Comparison of ENCODE assay signal across 16 cellular contexts in genomic region chr1:210587547-210587946, GRCh38.
A peak's percentile ranks its signal among the peaks of the same experiment; 100 is the strongest.
DNase-seq lines count a peak whose midpoint lies in the region; ATAC-seq and TF ChIP-seq lines count a peak whose summit lies in the region.
"Had no signal": no experiment of that assay in that cellular context is flagged by ENCODE, and none has a peak within 500 bp of the region (broad histone marks: within the 10 kb centered on the region; RNA-seq: fewer than 3 reads in every experiment).

No MANE protein-coding gene starts in this region.

- peaks cover 13% of the 10 kb centered on the region for H3K9me3 Mint-ChIP-seq in osteocyte (ENCODE audit: unreplicated experiment)
- no peaks in the 10 kb centered on the region for H3K9me3 Mint-ChIP-seq in activated CD8-positive, alpha-beta memory T cell treated with anti-CD3 and anti-CD28 coated beads, Interleukin-2, amount 10 ng/mL, durations not matched to agents 7 days and 5 days (ENCODE audit: low read depth)

- H3K9me3 ChIP-seq in NT2/D1 (ENCODE audit: insufficient read depth, low read length) (peaks cover 24% of the 10 kb centered on the region; the same call in 1 of the 2 replicates), fibroblast of lung (ENCODE audit: control insufficient read depth, insufficient read depth, low read depth, low read length) (no peaks in the 10 kb centered on the region), vagina (no peaks in the 10 kb centered on the region), gastroesophageal sphincter (no peaks in the 10 kb centered on the region)
- H3K9me3 ChIP-seq: SJSA1 had no signal

- TF ChIP-seq POLR2A in vagina (IDR thresholded peaks at IDR 0.05) (no peak), gastroesophageal sphincter (IDR thresholded peaks at IDR 0.05) (no peak)

- H3K36me3 Mint-ChIP-seq in osteocyte (ENCODE audit: unreplicated experiment) = peaks cover 6% of the 10 kb centered on the region
- H3K36me3 Mint-ChIP-seq in activated CD8-positive, alpha-beta memory T cell treated with anti-CD3 and anti-CD28 coated beads, Interleukin-2, amount 10 ng/mL, durations not matched to agents 7 days and 5 days = no peaks in the 10 kb centered on the region
- H3K36me3 Mint-ChIP-seq: natural killer cell treated with Interleukin-12 subunit alpha and Interleukin-12 subunit beta and Interleukin-15 and Interleukin-18, amount 100 ng/mL, for 72 hours; stimulated activated effector memory CD8-positive, alpha-beta T cell treated with anti-CD3 and anti-CD28 coated beads, Interleukin-12 subunit alpha, Interleukin-12 subunit beta, amount 100 ng/mL, for 72 hours had no signal

- no peak for TF ChIP-seq EP300 in gastroesophageal sphincter (IDR thresholded peaks at IDR 0.05)

- intact Hi-C loops in vagina (cut with DNase I) = no loop called here

- peak; percentile 28 for DNase-seq in GM03348 (ENCODE audit: low spot score)
- DNase-seq in NT2/D1 (ENCODE audit: low read depth, low spot score) = peak; percentile 57
- DNase-seq in fibroblast of lung (ENCODE audit: low read depth in 2 of 2) = peak; percentile 15 to 82
- DNase-seq in osteocyte (ENCODE audit: extremely low spot score, unreplicated experiment) = no peak
- DNase-seq in activated CD8-positive, alpha-beta memory T cell treated with anti-CD3 and anti-CD28 coated beads, Interleukin-2, amount 10 ng/mL, durations not matched to agents 7 days and 5 days = no peak
- no peak for DNase-seq in vagina (ENCODE audit: extremely low spot score in 2 of 2)
- no peak for DNase-seq in 8988T
- DNase-seq: Kasumi-1, NCI-H1417, small intestine had no signal

- no peaks in the 10 kb centered on the region for H3K36me3 ChIP-seq in NT2/D1 (ENCODE audit: insufficient read depth, insufficient read length, low read length)
- no peaks in the 10 kb centered on the region for H3K36me3 ChIP-seq in fibroblast of lung (ENCODE audit: control insufficient read depth, insufficient read depth, low read length)
- H3K36me3 ChIP-seq in vagina = no peaks in the 10 kb centered on the region
- no peaks in the 10 kb centered on the region for H3K36me3 ChIP-seq in gastroesophageal sphincter
- H3K36me3 ChIP-seq: BLaER1, SJSA1 had no signal

- H3K27me3 ChIP-seq in NT2/D1 (ENCODE audit: insufficient read depth, insufficient read length) = no peaks in the 10 kb centered on the region
- H3K27me3 ChIP-seq in fibroblast of lung (ENCODE audit: control insufficient read depth, insufficient read depth, low read length) = no peaks in the 10 kb centered on the region
- no peaks in the 10 kb centered on the region for H3K27me3 ChIP-seq in vagina
- H3K27me3 ChIP-seq in gastroesophageal sphincter = no peaks in the 10 kb centered on the region
- H3K27me3 ChIP-seq: BLaER1, SJSA1 had no signal

- H3K4me1 ChIP-seq in NT2/D1 (ENCODE audit: insufficient read depth, insufficient read length) = peaks cover 6% of the 10 kb centered on the region
- H3K4me1 ChIP-seq in fibroblast of lung (ENCODE audit: control insufficient read depth, extremely low read depth, insufficient read depth, low read length) = no peaks in the 10 kb centered on the region
- H3K4me1 ChIP-seq in vagina = no peaks in the 10 kb centered on the region
- H3K4me1 ChIP-seq in gastroesophageal sphincter = no peaks in the 10 kb centered on the region
- H3K4me1 ChIP-seq: BLaER1, SJSA1 had no signal

- CTCF ChIA-PET in activated CD8-positive, alpha-beta memory T cell treated with anti-CD3 and anti-CD28 coated beads, Interleukin-2, amount 10 ng/mL, durations not matched to agents 7 days and 5 days (lab: Charles Lee) = interaction anchor here (7.4 kb wide), 1 partner anchor 546 kb away, joined by 69 read pairs; the partner anchor contains the start of gene KCNH1

- H3K79me2 ChIP-seq in fibroblast of lung (ENCODE audit: control insufficient read depth, insufficient read depth, low read length) = no peaks in the 10 kb centered on the region

- H3K27ac ChIP-seq in fibroblast of lung (ENCODE audit: insufficient read depth, low read length) = no peak overlapping the region
- H3K27ac ChIP-seq in vagina = no peak overlapping the region
- H3K27ac ChIP-seq in gastroesophageal sphincter = no peak overlapping the region
- H3K27ac ChIP-seq: BLaER1, SJSA1 had no signal

- no peak overlapping the region for H3K4me3 Mint-ChIP-seq in osteocyte (ENCODE audit: unreplicated experiment)
- no peak overlapping the region for H3K4me3 Mint-ChIP-seq in activated CD8-positive, alpha-beta memory T cell treated with anti-CD3 and anti-CD28 coated beads, Interleukin-2, amount 10 ng/mL, durations not matched to agents 7 days and 5 days
- H3K4me3 Mint-ChIP-seq: natural killer cell treated with Interleukin-12 subunit alpha and Interleukin-12 subunit beta and Interleukin-15 and Interleukin-18, amount 100 ng/mL, for 72 hours; stimulated activated effector memory CD8-positive, alpha-beta T cell treated with anti-CD3 and anti-CD28 coated beads, Interleukin-12 subunit alpha, Interleukin-12 subunit beta, amount 100 ng/mL, for 72 hours had no signal

- peak overlapping the region; percentile 77 for H3K27ac Mint-ChIP-seq in osteocyte (ENCODE audit: unreplicated experiment)
- no peak overlapping the region for H3K27ac Mint-ChIP-seq in activated CD8-positive, alpha-beta memory T cell treated with anti-CD3 and anti-CD28 coated beads, Interleukin-2, amount 10 ng/mL, durations not matched to agents 7 days and 5 days
- H3K27ac Mint-ChIP-seq: natural killer cell treated with Interleukin-12 subunit alpha and Interleukin-12 subunit beta and Interleukin-15 and Interleukin-18, amount 100 ng/mL, for 72 hours; stimulated activated effector memory CD8-positive, alpha-beta T cell treated with anti-CD3 and anti-CD28 coated beads, Interleukin-12 subunit alpha, Interleukin-12 subunit beta, amount 100 ng/mL, for 72 hours had no signal

- ATAC-seq in activated CD8-positive, alpha-beta memory T cell treated with anti-CD3 and anti-CD28 coated beads, Interleukin-2, amount 10 ng/mL, durations not matched to agents 7 days and 5 days = no peak
- ATAC-seq in gastroesophageal sphincter = no peak
- ATAC-seq: HCT116; stimulated activated effector memory CD8-positive, alpha-beta T cell treated with anti-CD3 and anti-CD28 coated beads, Interleukin-12 subunit alpha, Interleukin-12 subunit beta, amount 100 ng/mL, for 72 hours had no signal

- H3K4me3 ChIP-seq in NT2/D1 (ENCODE audit: insufficient read length, low read depth) (no peak overlapping the region), fibroblast of lung (replicated peaks in 1 of 4; ENCODE audit: control extremely low read depth in 1 of 4, insufficient read depth in 1 of 4, low read depth in 3 of 4, low read length in 4 of 4) (no peak overlapping the region), vagina (no peak overlapping the region), gastroesophageal sphincter (no peak overlapping the region)
- H3K4me3 ChIP-seq: BLaER1, SJSA1 had no signal

- H2AFZ ChIP-seq in fibroblast of lung (ENCODE audit: low read length) = no peak overlapping the region

- peaks cover 47% of the 10 kb centered on the region for H3K4me1 Mint-ChIP-seq in osteocyte (ENCODE audit: unreplicated experiment)
- H3K4me1 Mint-ChIP-seq in activated CD8-positive, alpha-beta memory T cell treated with anti-CD3 and anti-CD28 coated beads, Interleukin-2, amount 10 ng/mL, durations not matched to agents 7 days and 5 days = peaks cover 2% of the 10 kb centered on the region
- H3K4me1 Mint-ChIP-seq: stimulated activated effector memory CD8-positive, alpha-beta T cell treated with anti-CD3 and anti-CD28 coated beads, Interleukin-12 subunit alpha, Interleukin-12 subunit beta, amount 100 ng/mL, for 72 hours had no signal

- H3K9ac ChIP-seq in NT2/D1 (ENCODE audit: insufficient read length, low read depth) (no peak overlapping the region), fibroblast of lung (ENCODE audit: insufficient read depth, low read length) (no peak overlapping the region)
- H3K9ac ChIP-seq: BLaER1 had no signal

- WGBS in gastroesophageal sphincter (ENCODE audit: low coverage in 1 of 2), 2 donors = 90% methylated on average over 2 of the region's 2 CpGs; no CpG with 5 or more reads in 1 of the 2 donors

- H3K4me2 ChIP-seq in fibroblast of lung (ENCODE audit: extremely low read depth, insufficient read depth, low read length) = no peak overlapping the region
- H3K4me2 ChIP-seq: BLaER1 had no signal

- no peak for TF ChIP-seq CTCF in fibroblast of lung (conservative IDR thresholded peaks at IDR 0.05 in 1 of 2, IDR thresholded peaks at IDR 0.05 in 1 of 2; ENCODE audit: low read depth in 1 of 2, low read length in 2 of 2)
- TF ChIP-seq CTCF in osteocyte (IDR thresholded peaks at IDR 0.05) = no peak
- no peak for TF ChIP-seq CTCF in vagina (IDR thresholded peaks at IDR 0.05)
- TF ChIP-seq CTCF in gastroesophageal sphincter (IDR thresholded peaks at IDR 0.05) = no peak

- H4K20me1 ChIP-seq in fibroblast of lung (ENCODE audit: control insufficient read depth, extremely low read depth, insufficient read depth, low read length) = no peaks in the 10 kb centered on the region
- H4K20me1 ChIP-seq: BLaER1 had no signal

- no peaks in the 10 kb centered on the region for H3K27me3 Mint-ChIP-seq in osteocyte (ENCODE audit: unreplicated experiment)
- H3K27me3 Mint-ChIP-seq in activated CD8-positive, alpha-beta memory T cell treated with anti-CD3 and anti-CD28 coated beads, Interleukin-2, amount 10 ng/mL, durations not matched to agents 7 days and 5 days = no peaks in the 10 kb centered on the region

Comparison
In these comparisons a context has a peak if more than half of its experiments do, and no peak if none do; other contexts are left out.
1. DNase-seq: peak in GM03348 (single experiment), NT2/D1 (single experiment) and fibroblast of lung (2 of 2); none in osteocyte (single experiment), activated CD8-positive, alpha-beta memory T cell treated with anti-CD3 and anti-CD28 coated beads, Interleukin-2, amount 10 ng/mL, durations not matched to agents 7 days and 5 days (single experiment), vagina (0 of 2) and 8988T (single experiment).